Comparison of ENCODE assay signal across 1 cellular context in genomic region chr17:47978324-47978723, GRCh38.
TF ChIP-seq lines count a peak whose summit lies in the region.

No MANE protein-coding gene starts in this region.

TF ChIP-seq in H1, 55 proteins besides CTCF, POLR2A, EP300 and RAD21:
- TF ChIP-seq RBBP5 (IDR thresholded peaks at IDR 0.05; ENCODE audit: borderline replicate concordance, low read depth, low read length) (no peak), RXRA (IDR thresholded peaks at IDR 0.05; ENCODE audit: insufficient read depth, low read depth, low read length) (0 out of 2 replicates have a peak, but pooled peaks have one; percentile 15), SIN3A (conservative IDR thresholded peaks at IDR 0.05 in 1 of 2, IDR thresholded peaks at IDR 0.05 in 1 of 2; ENCODE audit: low read depth in 1 of 2, low read length in 2 of 2) (peak in 1 of 2 experiments; percentile 59; a peak in 1 of 4 replicates)
